In genomic region chr3:133209871-133210550, GRCh38 we compare ENCODE assay signal across 14 cellular contexts.
A peak's percentile ranks its signal among the peaks of the same experiment; 100 is the strongest.
DNase-seq lines count a peak whose midpoint lies in the region; ATAC-seq and TF ChIP-seq lines count a peak whose summit lies in the region.
"Had no signal": no experiment of that assay in that cellular context is flagged by ENCODE, and none has a peak within 500 bp of the region (broad histone marks: within the 10 kb centered on the region; RNA-seq: fewer than 3 reads in every experiment).

No MANE protein-coding gene starts in this region.

- H3K36me3 Mint-ChIP-seq in activated CD4-positive, alpha-beta T cell treated with anti-CD3 and anti-CD28 coated beads, Interleukin-2, amount 10 ng/mL, durations not matched to agents 24 days and 14 days (ENCODE audit: low read depth) = no peaks in the 10 kb centered on the region
- no peaks in the 10 kb centered on the region for H3K36me3 Mint-ChIP-seq in activated naive CD8-positive, alpha-beta T cell treated with anti-CD3 and anti-CD28 coated beads for 36 hours
- no peaks in the 10 kb centered on the region for H3K36me3 Mint-ChIP-seq in stimulated activated effector memory CD8-positive, alpha-beta T cell treated with anti-CD3 and anti-CD28 coated beads, Interleukin-12 subunit alpha, Interleukin-12 subunit beta, amount 100 ng/mL, for 72 hours

- no peak for DNase-seq in activated CD4-positive, alpha-beta T cell treated with anti-CD3 and anti-CD28 coated beads, Interleukin-2, amount 10 ng/mL, durations not matched to agents 24 days and 14 days
- no peak for DNase-seq in activated CD4-positive, alpha-beta T cell treated with anti-CD3 and anti-CD28 coated beads, Interleukin-2, amount 50 U/mL, for 1 hour
- DNase-seq in NB4 (ENCODE audit: low read depth) (peak; percentile 73), omental fat pad (ENCODE audit: low spot score) (no peak)
- no peak for DNase-seq in activated naive CD8-positive, alpha-beta T cell treated with anti-CD3 and anti-CD28 coated beads for 36 hours
- DNase-seq in stimulated activated effector memory CD8-positive, alpha-beta T cell treated with anti-CD3 and anti-CD28 coated beads, Interleukin-12 subunit alpha, Interleukin-12 subunit beta, amount 100 ng/mL, for 72 hours (ENCODE audit: low spot score in 2 of 2) = no peak
- DNase-seq: activated CD4-positive, CD25-positive, alpha-beta regulatory T cell treated with anti-CD3 and anti-CD28 coated beads, Interleukin-2, amount 50 U/mL, for 72 hours; ovary; PC-9; trophoblast cell had no signal

- TF ChIP-seq CTCF in NB4 (IDR thresholded peaks at IDR 0.05; ENCODE audit: low read depth, low read length) = no peak
- TF ChIP-seq CTCF in omental fat pad (IDR thresholded peaks at IDR 0.05) = no peak

- peaks cover 5% of the 10 kb centered on the region for H3K9me3 Mint-ChIP-seq in activated CD4-positive, alpha-beta T cell treated with anti-CD3 and anti-CD28 coated beads, Interleukin-2, amount 10 ng/mL, durations not matched to agents 24 days and 14 days
- no peaks in the 10 kb centered on the region for H3K9me3 Mint-ChIP-seq in activated naive CD8-positive, alpha-beta T cell treated with anti-CD3 and anti-CD28 coated beads for 36 hours
- H3K9me3 Mint-ChIP-seq in stimulated activated effector memory CD8-positive, alpha-beta T cell treated with anti-CD3 and anti-CD28 coated beads, Interleukin-12 subunit alpha, Interleukin-12 subunit beta, amount 100 ng/mL, for 72 hours = no peaks in the 10 kb centered on the region

- TF ChIP-seq POLR2A in NB4 (IDR thresholded peaks at IDR 0.05; ENCODE audit: extremely low read depth, insufficient read length) = no peak

- peak overlapping the region; percentile 8 for H3K27ac Mint-ChIP-seq in activated CD4-positive, alpha-beta T cell treated with anti-CD3 and anti-CD28 coated beads, Interleukin-2, amount 10 ng/mL, durations not matched to agents 24 days and 14 days
- H3K27ac Mint-ChIP-seq in activated naive CD8-positive, alpha-beta T cell treated with anti-CD3 and anti-CD28 coated beads for 36 hours = peak overlapping the region; percentile 56
- no peak overlapping the region for H3K27ac Mint-ChIP-seq in stimulated activated effector memory CD8-positive, alpha-beta T cell treated with anti-CD3 and anti-CD28 coated beads, Interleukin-12 subunit alpha, Interleukin-12 subunit beta, amount 100 ng/mL, for 72 hours

- H3K27me3 Mint-ChIP-seq in activated CD4-positive, alpha-beta T cell treated with anti-CD3 and anti-CD28 coated beads, Interleukin-2, amount 10 ng/mL, durations not matched to agents 24 days and 14 days = peaks cover 13% of the 10 kb centered on the region
- peaks cover 21% of the 10 kb centered on the region for H3K27me3 Mint-ChIP-seq in activated naive CD8-positive, alpha-beta T cell treated with anti-CD3 and anti-CD28 coated beads for 36 hours

- H3K4me3 Mint-ChIP-seq in activated CD4-positive, alpha-beta T cell treated with anti-CD3 and anti-CD28 coated beads, Interleukin-2, amount 10 ng/mL, durations not matched to agents 24 days and 14 days = no peak overlapping the region
- H3K4me3 Mint-ChIP-seq in activated naive CD8-positive, alpha-beta T cell treated with anti-CD3 and anti-CD28 coated beads for 36 hours = no peak overlapping the region
- no peak overlapping the region for H3K4me3 Mint-ChIP-seq in stimulated activated effector memory CD8-positive, alpha-beta T cell treated with anti-CD3 and anti-CD28 coated beads, Interleukin-12 subunit alpha, Interleukin-12 subunit beta, amount 100 ng/mL, for 72 hours

- H3K4me3 ChIP-seq in NB4 (ENCODE audit: low read depth, low read length) = no peak overlapping the region
- H3K4me3 ChIP-seq: ascending aorta, ovary, PC-9 had no signal

- H3K4me1 Mint-ChIP-seq in activated CD4-positive, alpha-beta T cell treated with anti-CD3 and anti-CD28 coated beads, Interleukin-2, amount 10 ng/mL, durations not matched to agents 24 days and 14 days = peaks cover 18% of the 10 kb centered on the region
- peaks cover 20% of the 10 kb centered on the region for H3K4me1 Mint-ChIP-seq in activated naive CD8-positive, alpha-beta T cell treated with anti-CD3 and anti-CD28 coated beads for 36 hours
- no peaks in the 10 kb centered on the region for H3K4me1 Mint-ChIP-seq in stimulated activated effector memory CD8-positive, alpha-beta T cell treated with anti-CD3 and anti-CD28 coated beads, Interleukin-12 subunit alpha, Interleukin-12 subunit beta, amount 100 ng/mL, for 72 hours

- peak; percentile 21 for ATAC-seq in stimulated activated effector memory CD8-positive, alpha-beta T cell treated with anti-CD3 and anti-CD28 coated beads, Interleukin-12 subunit alpha, Interleukin-12 subunit beta, amount 100 ng/mL, for 72 hours
- ATAC-seq in omental fat pad (ENCODE audit: low FRiP score) (no peak), HG03354 (IDR thresholded peaks at IDR 0.05; ENCODE audit: poor library complexity, severe bottlenecking, unreplicated experiment) (no peak), GM19455 (IDR thresholded peaks at IDR 0.05; ENCODE audit: unreplicated experiment) (no peak)
- ATAC-seq: left lobe of liver had no signal

- intact Hi-C loops in activated CD4-positive, alpha-beta T cell treated with anti-CD3 and anti-CD28 coated beads, Interleukin-2, amount 10 ng/mL, durations not matched to agents 24 days and 14 days (cut with micrococcal nuclease) = loop anchor here (1.0 kb wide), 1 partner anchor 232 kb away; no protein-coding TSS in a partner anchor
